8 cellular contexts compared by ENCODE assay signal in genomic region chr7:82729172-82730030, GRCh38.
DNase-seq lines count a peak whose midpoint lies in the region; ATAC-seq and TF ChIP-seq lines count a peak whose summit lies in the region.

No MANE protein-coding gene starts in this region.

- no peak overlapping the region for H3K27ac Mint-ChIP-seq in nephron progenitor cell
- H3K27ac Mint-ChIP-seq in activated CD8-positive, alpha-beta memory T cell treated with anti-CD3 and anti-CD28 coated beads, Interleukin-2, amount 10 ng/mL, durations not matched to agents 7 days and 5 days, result no peak overlapping the region

- peaks cover 24% of the 10 kb centered on the region for H3K4me1 Mint-ChIP-seq in nephron progenitor cell
- no peaks in the 10 kb centered on the region for H3K4me1 Mint-ChIP-seq in activated CD8-positive, alpha-beta memory T cell treated with anti-CD3 and anti-CD28 coated beads, Interleukin-2, amount 10 ng/mL, durations not matched to agents 7 days and 5 days

- TF ChIP-seq CTCF in cardiac fibroblast (IDR thresholded peaks at IDR 0.05; ENCODE audit: low read depth, low read length), result peak; percentile 74
- TF ChIP-seq CTCF in nephron progenitor cell (IDR thresholded peaks at IDR 0.05), result peak; percentile 82

- peak; percentile 56 for ATAC-seq in GM18868 (IDR thresholded peaks at IDR 0.05; ENCODE audit: unreplicated experiment)
- ATAC-seq in activated CD8-positive, alpha-beta memory T cell treated with anti-CD3 and anti-CD28 coated beads, Interleukin-2, amount 10 ng/mL, durations not matched to agents 7 days and 5 days, result no peak

- H3K4me3 ChIP-seq in cardiac fibroblast (replicated peaks in 1 of 2; ENCODE audit: low read depth in 2 of 2, low read length in 2 of 2), result no peak overlapping the region

- CTCF ChIA-PET in activated CD8-positive, alpha-beta memory T cell treated with anti-CD3 and anti-CD28 coated beads, Interleukin-2, amount 10 ng/mL, durations not matched to agents 7 days and 5 days (lab: Charles Lee), result no interaction called here

- in situ Hi-C loops in ACHN (cut with HindIII; ENCODE audit: low pct_ligation_motif_present, low pct_unique_long_range_greater_than_20kb, low sequenced_read_pairs), result no loop called here

- H3K4me3 Mint-ChIP-seq in nephron progenitor cell, result no peak overlapping the region
- H3K4me3 Mint-ChIP-seq in activated CD8-positive, alpha-beta memory T cell treated with anti-CD3 and anti-CD28 coated beads, Interleukin-2, amount 10 ng/mL, durations not matched to agents 7 days and 5 days, result no peak overlapping the region

- no peaks in the 10 kb centered on the region for H3K36me3 Mint-ChIP-seq in nephron progenitor cell (ENCODE audit: low read depth)
- H3K36me3 Mint-ChIP-seq in activated CD8-positive, alpha-beta memory T cell treated with anti-CD3 and anti-CD28 coated beads, Interleukin-2, amount 10 ng/mL, durations not matched to agents 7 days and 5 days, result no peaks in the 10 kb centered on the region

- H3K9me3 Mint-ChIP-seq in nephron progenitor cell, result no peaks in the 10 kb centered on the region
- no peaks in the 10 kb centered on the region for H3K9me3 Mint-ChIP-seq in activated CD8-positive, alpha-beta memory T cell treated with anti-CD3 and anti-CD28 coated beads, Interleukin-2, amount 10 ng/mL, durations not matched to agents 7 days and 5 days (ENCODE audit: low read depth)

- DNase-seq in ACHN (peak; percentile 68), NCI-H774 (lab: John Stamatoyannopoulos, UW) (peak; percentile 23), cardiac fibroblast (ENCODE audit: low read depth in 2 of 2) (peak; percentile 67 to 71), nephron progenitor cell (peak; percentile 19), occipital lobe (lab: John Stamatoyannopoulos, UW) (no peak)
- DNase-seq in activated CD8-positive, alpha-beta memory T cell treated with anti-CD3 and anti-CD28 coated beads, Interleukin-2, amount 10 ng/mL, durations not matched to agents 7 days and 5 days, result no peak
- DNase-seq in stimulated activated CD4-positive, alpha-beta T cell treated with anti-CD3 and anti-CD28 coated beads, Interleukin-1b, Interleukin-23, amount 100 ng/mL, for 48 hours, result no peak

- peaks cover 4% of the 10 kb centered on the region for H3K27me3 Mint-ChIP-seq in nephron progenitor cell (ENCODE audit: low read depth, poor library complexity)
- H3K27me3 Mint-ChIP-seq in activated CD8-positive, alpha-beta memory T cell treated with anti-CD3 and anti-CD28 coated beads, Interleukin-2, amount 10 ng/mL, durations not matched to agents 7 days and 5 days, result no peaks in the 10 kb centered on the region

Comparison
In these comparisons a context has a peak if more than half of its experiments do, and no peak if none do; other contexts are left out.
1. DNase-seq: peak in ACHN (single experiment), NCI-H774 (single experiment), cardiac fibroblast (2 of 2) and nephron progenitor cell (single experiment); none in activated CD8-positive, alpha-beta memory T cell treated with anti-CD3 and anti-CD28 coated beads, Interleukin-2, amount 10 ng/mL, durations not matched to agents 7 days and 5 days (single experiment), stimulated activated CD4-positive, alpha-beta T cell treated with anti-CD3 and anti-CD28 coated beads, Interleukin-1b, Interleukin-23, amount 100 ng/mL, for 48 hours (single experiment) and occipital lobe (single experiment).